In the genomic region with DNA sequence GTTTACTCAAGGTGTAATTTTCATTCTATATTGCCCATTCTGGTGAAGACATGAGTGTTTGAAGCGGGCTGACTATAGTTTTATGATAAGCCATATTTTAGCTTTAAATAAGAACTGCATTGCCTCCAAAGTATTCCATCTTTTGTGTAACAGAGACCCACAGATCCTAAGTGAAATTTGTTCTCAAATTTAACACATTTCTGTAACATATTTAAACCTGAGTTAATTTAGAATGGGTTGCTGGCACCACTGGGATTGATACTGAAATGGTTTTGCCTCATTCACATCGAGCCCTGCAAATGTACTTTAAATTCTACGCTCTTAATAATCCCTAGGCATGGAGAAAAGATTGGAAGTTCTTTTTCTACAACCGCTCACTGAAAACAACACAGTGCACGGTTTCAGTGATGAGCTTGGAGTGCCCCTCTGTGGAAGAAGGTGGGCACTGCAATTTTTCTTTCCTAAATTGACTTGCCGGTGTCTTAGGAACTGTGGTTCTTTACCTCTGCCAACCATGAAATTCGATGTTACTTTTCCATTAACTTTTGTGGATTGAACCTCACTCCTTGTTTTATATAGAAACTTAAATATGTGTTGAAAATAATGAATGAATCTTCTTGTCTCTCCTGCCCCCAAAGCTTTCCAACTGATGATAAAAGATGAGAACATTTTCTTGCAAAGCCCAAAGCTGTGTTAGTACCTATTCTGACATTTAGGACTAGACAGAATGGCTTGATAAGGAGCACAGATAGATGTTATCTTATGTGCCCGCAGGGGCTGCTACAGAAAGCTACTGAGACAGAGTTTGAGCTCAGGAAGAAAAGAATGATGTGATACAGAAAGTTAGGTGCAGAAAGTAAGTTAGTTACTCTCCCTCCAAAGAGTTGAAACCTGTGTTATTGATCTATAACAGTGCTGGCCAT, we compare ENCODE assay signal across 2 cellular contexts.
TF ChIP-seq lines count a peak whose summit lies in the region.

No MANE protein-coding gene starts in this region.

TF ChIP-seq in HEK293, 187 proteins besides CTCF, POLR2A, EP300 and RAD21 (continued from another document and continues in another):
- TF ChIP-seq, protein P1, sequence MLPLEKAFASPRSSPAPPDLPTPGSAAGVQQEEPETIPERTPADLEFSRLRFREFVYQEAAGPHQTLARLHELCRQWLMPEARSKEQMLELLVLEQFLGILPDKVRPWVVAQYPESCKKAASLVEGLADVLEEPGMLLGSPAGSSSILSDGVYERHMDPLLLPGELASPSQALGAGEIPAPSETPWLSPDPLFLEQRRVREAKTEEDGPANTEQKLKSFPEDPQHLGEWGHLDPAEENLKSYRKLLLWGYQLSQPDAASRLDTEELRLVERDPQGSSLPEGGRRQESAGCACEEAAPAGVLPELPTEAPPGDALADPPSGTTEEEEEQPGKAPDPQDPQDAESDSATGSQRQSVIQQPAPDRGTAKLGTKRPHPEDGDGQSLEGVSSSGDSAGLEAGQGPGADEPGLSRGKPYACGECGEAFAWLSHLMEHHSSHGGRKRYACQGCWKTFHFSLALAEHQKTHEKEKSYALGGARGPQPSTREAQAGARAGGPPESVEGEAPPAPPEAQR (tag by site-specific recombination; IDR thresholded peaks at IDR 0.05): no peak
- TF ChIP-seq, protein P2, sequence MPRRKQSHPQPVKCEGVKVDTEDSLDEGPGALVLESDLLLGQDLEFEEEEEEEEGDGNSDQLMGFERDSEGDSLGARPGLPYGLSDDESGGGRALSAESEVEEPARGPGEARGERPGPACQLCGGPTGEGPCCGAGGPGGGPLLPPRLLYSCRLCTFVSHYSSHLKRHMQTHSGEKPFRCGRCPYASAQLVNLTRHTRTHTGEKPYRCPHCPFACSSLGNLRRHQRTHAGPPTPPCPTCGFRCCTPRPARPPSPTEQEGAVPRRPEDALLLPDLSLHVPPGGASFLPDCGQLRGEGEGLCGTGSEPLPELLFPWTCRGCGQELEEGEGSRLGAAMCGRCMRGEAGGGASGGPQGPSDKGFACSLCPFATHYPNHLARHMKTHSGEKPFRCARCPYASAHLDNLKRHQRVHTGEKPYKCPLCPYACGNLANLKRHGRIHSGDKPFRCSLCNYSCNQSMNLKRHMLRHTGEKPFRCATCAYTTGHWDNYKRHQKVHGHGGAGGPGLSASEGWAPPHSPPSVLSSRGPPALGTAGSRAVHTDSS (tag by site-specific recombination; IDR thresholded peaks at IDR 0.05): no peak
- TF ChIP-seq TRIM28 (IDR thresholded peaks at IDR 0.05; ENCODE audit: borderline replicate concordance, low read length): no peak
- TF ChIP-seq ZNF623 (tag by site-specific recombination; IDR thresholded peaks at IDR 0.05): no peak
- TF ChIP-seq, protein P3, sequence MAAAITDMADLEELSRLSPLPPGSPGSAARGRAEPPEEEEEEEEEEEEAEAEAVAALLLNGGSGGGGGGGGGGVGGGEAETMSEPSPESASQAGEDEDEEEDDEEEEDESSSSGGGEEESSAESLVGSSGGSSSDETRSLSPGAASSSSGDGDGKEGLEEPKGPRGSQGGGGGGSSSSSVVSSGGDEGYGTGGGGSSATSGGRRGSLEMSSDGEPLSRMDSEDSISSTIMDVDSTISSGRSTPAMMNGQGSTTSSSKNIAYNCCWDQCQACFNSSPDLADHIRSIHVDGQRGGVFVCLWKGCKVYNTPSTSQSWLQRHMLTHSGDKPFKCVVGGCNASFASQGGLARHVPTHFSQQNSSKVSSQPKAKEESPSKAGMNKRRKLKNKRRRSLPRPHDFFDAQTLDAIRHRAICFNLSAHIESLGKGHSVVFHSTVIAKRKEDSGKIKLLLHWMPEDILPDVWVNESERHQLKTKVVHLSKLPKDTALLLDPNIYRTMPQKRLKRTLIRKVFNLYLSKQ (tag by site-specific recombination; IDR thresholded peaks at IDR 0.05; ENCODE audit: borderline replicate concordance): no peak
- no peak for TF ChIP-seq ZNF626 (tag by site-specific recombination; IDR thresholded peaks at IDR 0.05)
- TF ChIP-seq, protein P4, sequence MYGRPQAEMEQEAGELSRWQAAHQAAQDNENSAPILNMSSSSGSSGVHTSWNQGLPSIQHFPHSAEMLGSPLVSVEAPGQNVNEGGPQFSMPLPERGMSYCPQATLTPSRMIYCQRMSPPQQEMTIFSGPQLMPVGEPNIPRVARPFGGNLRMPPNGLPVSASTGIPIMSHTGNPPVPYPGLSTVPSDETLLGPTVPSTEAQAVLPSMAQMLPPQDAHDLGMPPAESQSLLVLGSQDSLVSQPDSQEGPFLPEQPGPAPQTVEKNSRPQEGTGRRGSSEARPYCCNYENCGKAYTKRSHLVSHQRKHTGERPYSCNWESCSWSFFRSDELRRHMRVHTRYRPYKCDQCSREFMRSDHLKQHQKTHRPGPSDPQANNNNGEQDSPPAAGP (tag by site-specific recombination; IDR thresholded peaks at IDR 0.05): no peak
- no peak for TF ChIP-seq YY2 (tag by site-specific recombination; IDR thresholded peaks at IDR 0.05)
- no peak for TF ChIP-seq OVOL3 (tag by site-specific recombination; IDR thresholded peaks at IDR 0.05)
- no peak for TF ChIP-seq ZNF214 (tag by site-specific recombination; IDR thresholded peaks at IDR 0.05; ENCODE audit: borderline replicate concordance)
- TF ChIP-seq SP2 (tag by site-specific recombination; IDR thresholded peaks at IDR 0.05): no peak
- no peak for TF ChIP-seq ZNF837 (tag by site-specific recombination; IDR thresholded peaks at IDR 0.05)
- no peak for TF ChIP-seq ZNF544 (tag by site-specific recombination; IDR thresholded peaks at IDR 0.05)
- TF ChIP-seq ZNF624 (tag by site-specific recombination; IDR thresholded peaks at IDR 0.05): no peak
- no peak for TF ChIP-seq FEZF1 (tag by site-specific recombination; IDR thresholded peaks at IDR 0.05)
- TF ChIP-seq ZNF184 (tag by site-specific recombination; IDR thresholded peaks at IDR 0.05): no peak
- no peak for TF ChIP-seq HOXA7 (CRISPR knock-in tag; IDR thresholded peaks at IDR 0.05; ENCODE audit: borderline replicate concordance)
- TF ChIP-seq, protein P5, sequence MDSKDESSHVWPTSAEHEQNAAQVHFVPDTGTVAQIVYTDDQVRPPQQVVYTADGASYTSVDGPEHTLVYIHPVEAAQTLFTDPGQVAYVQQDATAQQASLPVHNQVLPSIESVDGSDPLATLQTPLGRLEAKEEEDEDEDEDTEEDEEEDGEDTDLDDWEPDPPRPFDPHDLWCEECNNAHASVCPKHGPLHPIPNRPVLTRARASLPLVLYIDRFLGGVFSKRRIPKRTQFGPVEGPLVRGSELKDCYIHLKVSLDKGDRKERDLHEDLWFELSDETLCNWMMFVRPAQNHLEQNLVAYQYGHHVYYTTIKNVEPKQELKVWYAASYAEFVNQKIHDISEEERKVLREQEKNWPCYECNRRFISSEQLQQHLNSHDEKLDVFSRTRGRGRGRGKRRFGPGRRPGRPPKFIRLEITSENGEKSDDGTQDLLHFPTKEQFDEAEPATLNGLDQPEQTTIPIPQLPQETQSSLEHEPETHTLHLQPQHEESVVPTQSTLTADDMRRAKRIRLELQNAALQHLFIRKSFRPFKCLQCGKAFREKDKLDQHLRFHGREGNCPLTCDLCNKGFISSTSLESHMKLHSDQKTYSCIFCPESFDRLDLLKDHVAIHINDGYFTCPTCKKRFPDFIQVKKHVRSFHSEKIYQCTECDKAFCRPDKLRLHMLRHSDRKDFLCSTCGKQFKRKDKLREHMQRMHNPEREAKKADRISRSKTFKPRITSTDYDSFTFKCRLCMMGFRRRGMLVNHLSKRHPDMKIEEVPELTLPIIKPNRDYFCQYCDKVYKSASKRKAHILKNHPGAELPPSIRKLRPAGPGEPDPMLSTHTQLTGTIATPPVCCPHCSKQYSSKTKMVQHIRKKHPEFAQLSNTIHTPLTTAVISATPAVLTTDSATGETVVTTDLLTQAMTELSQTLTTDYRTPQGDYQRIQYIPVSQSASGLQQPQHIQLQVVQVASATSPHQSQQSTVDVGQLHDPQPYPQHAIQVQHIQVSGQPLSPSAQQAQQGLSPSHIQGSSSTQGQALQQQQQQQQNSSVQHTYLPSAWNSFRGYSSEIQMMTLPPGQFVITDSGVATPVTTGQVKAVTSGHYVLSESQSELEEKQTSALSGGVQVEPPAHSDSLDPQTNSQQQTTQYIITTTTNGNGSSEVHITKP (tag by site-specific recombination; IDR thresholded peaks at IDR 0.05): peak; percentile 54

TF ChIP-seq in SK-N-SH treated with all-trans-retinoic acid at 6 μM for 48 hours, 23 proteins besides CTCF, POLR2A, EP300 and RAD21 (continued from another document):
- TF ChIP-seq, protein P6, sequence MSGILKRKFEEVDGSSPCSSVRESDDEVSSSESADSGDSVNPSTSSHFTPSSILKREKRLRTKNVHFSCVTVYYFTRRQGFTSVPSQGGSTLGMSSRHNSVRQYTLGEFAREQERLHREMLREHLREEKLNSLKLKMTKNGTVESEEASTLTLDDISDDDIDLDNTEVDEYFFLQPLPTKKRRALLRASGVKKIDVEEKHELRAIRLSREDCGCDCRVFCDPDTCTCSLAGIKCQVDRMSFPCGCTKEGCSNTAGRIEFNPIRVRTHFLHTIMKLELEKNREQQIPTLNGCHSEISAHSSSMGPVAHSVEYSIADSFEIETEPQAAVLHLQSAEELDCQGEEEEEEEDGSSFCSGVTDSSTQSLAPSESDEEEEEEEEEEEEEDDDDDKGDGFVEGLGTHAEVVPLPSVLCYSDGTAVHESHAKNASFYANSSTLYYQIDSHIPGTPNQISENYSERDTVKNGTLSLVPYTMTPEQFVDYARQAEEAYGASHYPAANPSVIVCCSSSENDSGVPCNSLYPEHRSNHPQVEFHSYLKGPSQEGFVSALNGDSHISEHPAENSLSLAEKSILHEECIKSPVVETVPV (CRISPR knock-in tag; IDR thresholded peaks at IDR 0.05): no peak
TF ChIP-seq in SK-N-SH treated with all-trans-retinoic acid at 6 μM for 48 hours: peak in this region for 0.
